Comparison of ENCODE assay signal across 16 cellular contexts in the genomic region with DNA sequence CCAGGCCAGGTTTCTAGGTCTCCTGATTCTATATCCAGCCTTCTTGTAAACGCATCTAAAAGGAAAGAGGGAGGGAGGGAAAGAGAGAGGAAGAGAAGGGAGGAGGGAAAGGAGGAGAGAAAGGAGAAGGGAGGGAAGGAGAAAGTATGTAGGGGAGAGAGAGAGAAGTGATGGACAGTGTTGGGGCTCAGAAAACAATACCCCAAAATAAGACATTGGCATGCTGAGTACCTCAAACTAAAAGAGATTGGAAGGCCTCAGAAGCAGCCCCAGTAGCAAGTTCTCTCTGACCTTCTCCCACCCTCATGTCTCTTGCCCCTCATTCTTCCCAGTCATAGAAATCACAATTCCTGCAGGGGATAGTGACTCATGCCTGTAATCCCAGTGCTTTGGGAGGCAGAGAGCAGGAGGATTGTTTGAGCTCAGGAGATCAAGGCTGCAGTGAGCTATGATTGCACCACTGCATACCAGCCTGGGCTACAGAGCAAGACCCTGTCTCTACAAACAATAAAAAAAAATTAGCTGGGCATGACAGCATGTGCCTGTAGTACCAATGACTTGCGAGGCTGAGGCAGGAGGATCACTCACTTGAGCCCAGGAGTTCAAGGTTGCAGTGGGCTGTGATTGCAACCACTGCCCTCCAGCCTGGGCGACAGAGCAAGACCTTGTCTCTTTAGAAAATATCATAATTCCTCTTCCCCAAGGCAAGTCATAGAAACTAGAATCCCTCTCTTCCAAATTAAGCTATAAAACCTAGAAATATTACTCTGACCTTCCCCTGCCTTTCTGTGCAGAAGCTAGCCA. TPM values are rescaled to one million over a fixed set of nuclear protein-coding genes. Genes with fewer than 3 reads are reported as not detected.
A peak's percentile ranks its signal among the peaks of the same experiment; 100 is the strongest.
DNase-seq lines count a peak whose midpoint lies in the region; ATAC-seq and TF ChIP-seq lines count a peak whose summit lies in the region.
"Had no signal": no experiment of that assay in that cellular context is flagged by ENCODE, and none has a peak within 500 bp of the region (broad histone marks: within the 10 kb centered on the region; RNA-seq: fewer than 3 reads in every experiment).

No MANE protein-coding gene starts in this region.

- no peaks in the 10 kb centered on the region for H3K36me3 ChIP-seq in Caco-2 (ENCODE audit: control insufficient read depth, insufficient read depth, low read length)
- peaks cover 2% of the 10 kb centered on the region for H3K36me3 ChIP-seq in H7 (replicated peaks; ENCODE audit: control insufficient read depth, insufficient read depth, low read length)
- H3K36me3 ChIP-seq: HAP-1 had no signal

- TSS peak; percentile 80 for BruUV-seq in Caco-2 (replicated peaks; lab: Mats Ljungman, UMichigan)

- TF ChIP-seq CTCF in Caco-2 (IDR thresholded peaks at IDR 0.05; ENCODE audit: insufficient read depth in 1 of 2, low read depth in 1 of 2, low read length in 1 of 2, severe bottlenecking in 1 of 2, unreplicated experiment in 1 of 2), result no peak
- no peak for TF ChIP-seq CTCF in chondrocyte (IDR thresholded peaks at IDR 0.05)

- H3K9me3 Mint-ChIP-seq in Caco-2 (ENCODE audit: unreplicated experiment) (peaks cover 18% of the 10 kb centered on the region), chondrocyte (ENCODE audit: low read depth) (peaks cover 10% of the 10 kb centered on the region)
- no peaks in the 10 kb centered on the region for H3K9me3 Mint-ChIP-seq in activated T-cell treated with anti-CD3 and anti-CD28 coated beads, Interleukin-2, amount 50 U/mL, for 24 hours

- H3K4me3 Mint-ChIP-seq in Caco-2 (ENCODE audit: unreplicated experiment) (peak overlapping the region; percentile 52), chondrocyte (ENCODE audit: unreplicated experiment) (no peak overlapping the region)
- H3K4me3 Mint-ChIP-seq in activated T-cell treated with anti-CD3 and anti-CD28 coated beads, Interleukin-2, amount 50 U/mL, for 24 hours, result no peak overlapping the region
- H3K4me3 Mint-ChIP-seq: activated CD4-positive, alpha-beta T cell treated with anti-CD3 and anti-CD28 coated beads, Interleukin-2, amount 10 ng/mL, durations not matched to agents 7 days and 5 days; nephron progenitor cell had no signal

- peaks cover 6% of the 10 kb centered on the region for H3K36me3 Mint-ChIP-seq in Caco-2 (ENCODE audit: insufficient read depth, unreplicated experiment)
- peaks cover 14% of the 10 kb centered on the region for H3K36me3 Mint-ChIP-seq in chondrocyte (ENCODE audit: low read depth)
- no peaks in the 10 kb centered on the region for H3K36me3 Mint-ChIP-seq in activated T-cell treated with anti-CD3 and anti-CD28 coated beads, Interleukin-2, amount 50 U/mL, for 24 hours (ENCODE audit: low read depth)

- peak; percentile 30 to 41 for DNase-seq in Caco-2
- DNase-seq in M059J (ENCODE audit: low read depth), result peak; percentile 60
- no peak for DNase-seq in chondrocyte (ENCODE audit: low spot score)
- DNase-seq in islet precursor cell, result peak; percentile 83
- DNase-seq in activated T-cell treated with anti-CD3 and anti-CD28 coated beads, Interleukin-2, amount 50 U/mL, for 24 hours, result no peak
- no peak for DNase-seq in kidney glomerular epithelial cell (lab: John Stamatoyannopoulos, UW)
- no peak for DNase-seq in H7
- DNase-seq: activated CD4-positive, alpha-beta T cell treated with anti-CD3 and anti-CD28 coated beads, Interleukin-2, amount 10 ng/mL, durations not matched to agents 7 days and 5 days; activated naive CD4-positive, alpha-beta T cell treated with Interleukin-2 at 50 U/mL for 16 hours; MM.1S; NCI-H187; nephron progenitor cell; stimulated activated CD4-positive, alpha-beta T cell treated with anti-CD3 and anti-CD28 coated beads, Interleukin-2, amount 100 ng/mL, for 24 hours had no signal

- CTCF ChIA-PET in Caco-2 (lab: Charles Lee), result interaction anchor here (1.0 to 1.6 kb wide), 4 partner anchors 14 to 198 kb away, joined by 4 to 6 read pairs (median 4); no protein-coding TSS in a partner anchor

- no peaks in the 10 kb centered on the region for H3K9me3 ChIP-seq in Caco-2

- POLR2A ChIA-PET in Caco-2 (lab: Charles Lee), result interaction anchor here (1.2 kb wide), 1 partner anchor 18 kb away, joined by 3 read pairs; no protein-coding TSS in a partner anchor

- ATAC-seq in HG03571 (IDR thresholded peaks at IDR 0.05; ENCODE audit: unreplicated experiment), result no peak

- peaks cover 18% of the 10 kb centered on the region for H3K4me1 Mint-ChIP-seq in Caco-2 (ENCODE audit: low read depth, unreplicated experiment)
- peaks cover 27% of the 10 kb centered on the region for H3K4me1 Mint-ChIP-seq in chondrocyte (ENCODE audit: low read depth)
- H3K4me1 Mint-ChIP-seq in activated T-cell treated with anti-CD3 and anti-CD28 coated beads, Interleukin-2, amount 50 U/mL, for 24 hours (ENCODE audit: low read depth), result peaks cover 1% of the 10 kb centered on the region

- intact Hi-C loops in Caco-2 (cut with micrococcal nuclease; ENCODE audit: unreplicated experiment), result loop anchor here (2.0 kb wide), 1 partner anchor 17 kb away; no protein-coding TSS in a partner anchor

- peaks cover 16% of the 10 kb centered on the region for H3K4me1 ChIP-seq in Caco-2
- H3K4me1 ChIP-seq: HAP-1 had no signal

- H3K27ac Mint-ChIP-seq in Caco-2 (ENCODE audit: unreplicated experiment) (peak overlapping the region; percentile 35), chondrocyte (ENCODE audit: unreplicated experiment) (peak overlapping the region; percentile 51)
- no peak overlapping the region for H3K27ac Mint-ChIP-seq in activated T-cell treated with anti-CD3 and anti-CD28 coated beads, Interleukin-2, amount 50 U/mL, for 24 hours
- H3K27ac Mint-ChIP-seq: activated CD4-positive, alpha-beta T cell treated with anti-CD3 and anti-CD28 coated beads, Interleukin-2, amount 10 ng/mL, durations not matched to agents 7 days and 5 days; nephron progenitor cell had no signal

- H3K27me3 Mint-ChIP-seq in Caco-2 (ENCODE audit: insufficient read depth, unreplicated experiment), result no peaks in the 10 kb centered on the region
- no peaks in the 10 kb centered on the region for H3K27me3 Mint-ChIP-seq in chondrocyte (ENCODE audit: low read depth)
- H3K27me3 Mint-ChIP-seq in activated T-cell treated with anti-CD3 and anti-CD28 coated beads, Interleukin-2, amount 50 U/mL, for 24 hours, result no peaks in the 10 kb centered on the region
- H3K27me3 Mint-ChIP-seq: activated CD4-positive, alpha-beta T cell treated with anti-CD3 and anti-CD28 coated beads, Interleukin-2, amount 10 ng/mL, durations not matched to agents 7 days and 5 days had no signal

- no peak overlapping the region for H3K4me3 ChIP-seq in Caco-2 (ENCODE audit: low read depth, low read length)
- no peak overlapping the region for H3K4me3 ChIP-seq in H7 (ENCODE audit: insufficient read depth, low read depth, low read length)
- H3K4me3 ChIP-seq: dorsolateral prefrontal cortex, HAP-1 had no signal

- H3K27me3 ChIP-seq in Caco-2 (replicated peaks; ENCODE audit: control insufficient read depth, insufficient read depth, low read length), result no peaks in the 10 kb centered on the region
- H3K27me3 ChIP-seq in H7 (ENCODE audit: control insufficient read depth, insufficient read depth, low read length), result no peaks in the 10 kb centered on the region
- H3K27me3 ChIP-seq: dorsolateral prefrontal cortex had no signal

RNA-seq across cellular contexts. Expression of a gene that starts 51.2 kb away (rescaled TPM):
- total RNA-seq in Caco-2 (2022) (39.0 and 39.9 TPM in 2 replicates), chondrocyte (38.8 to 45.7 TPM (median 39.1 TPM) in 3 replicates)
- total RNA-seq in M059J (2014; rRNA removed; shearing (Covaris generic)), result 26.7 and 50.1 TPM in 2 replicates
- 45.9 and 75.9 TPM in 2 replicates for total RNA-seq in H7 (2014; rRNA removed; shearing (Covaris generic))

Comparison
In these comparisons a context has a peak if more than half of its experiments do, and no peak if none do; other contexts are left out.
1. DNase-seq: peak in Caco-2 (2 of 2), M059J (single experiment) and islet precursor cell (single experiment); none in chondrocyte (single experiment), activated T-cell treated with anti-CD3 and anti-CD28 coated beads, Interleukin-2, amount 50 U/mL, for 24 hours (single experiment), kidney glomerular epithelial cell (single experiment) and H7 (single experiment).